Comparison of ENCODE assay signal across 4 cellular contexts in genomic region chr15:58311551-58311950, GRCh38.
"Had no signal": no experiment of that assay in that cellular context is flagged by ENCODE, and none has a peak within 500 bp of the region (broad histone marks: within the 10 kb centered on the region; RNA-seq: fewer than 3 reads in every experiment).

No MANE protein-coding gene starts in this region.

- DNase-seq: H9, HCEC 1CT had no signal

- H2AFZ ChIP-seq: GM23338 had no signal

- H3K27ac ChIP-seq: HL-60 had no signal

- H3K4me2 ChIP-seq: GM23338 had no signal

- H3K4me3 ChIP-seq: GM23338 had no signal
